1 cellular context compared by ENCODE assay signal in genomic region chr11:111539426-111540113, GRCh38.
TF ChIP-seq lines count a peak whose summit lies in the region.

No MANE protein-coding gene starts in this region.

TF ChIP-seq in SK-N-SH treated with all-trans-retinoic acid at 6 μM for 48 hours, 23 proteins besides CTCF, POLR2A, EP300 and RAD21 (continued from another document):
- no peak for TF ChIP-seq CSRNP3 (CRISPR knock-in tag; IDR thresholded peaks at IDR 0.05)
